Comparison of ENCODE assay signal across 8 cellular contexts in the genomic region with DNA sequence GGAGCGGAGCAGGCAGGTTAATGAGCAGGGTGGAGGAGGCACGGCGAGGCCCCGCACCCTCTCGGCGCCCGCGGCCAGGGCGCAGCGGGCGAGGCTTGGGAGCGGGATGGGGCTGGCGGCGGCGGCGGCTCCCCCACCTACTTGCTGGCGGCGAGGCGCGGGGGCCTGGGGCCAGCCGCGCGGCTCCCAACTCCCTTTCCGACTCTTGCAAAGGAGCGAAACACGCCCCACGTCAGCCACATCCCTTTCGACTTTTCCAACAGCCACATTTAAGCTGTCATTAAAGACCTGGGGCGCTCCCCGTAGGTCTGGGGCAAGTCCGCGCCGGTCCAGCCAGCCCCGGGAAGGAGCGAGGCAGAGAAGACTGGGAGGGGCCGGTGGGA. TPM values are rescaled to one million over a fixed set of nuclear protein-coding genes. Genes with fewer than 3 reads are reported as not detected.
DNase-seq lines count a peak whose midpoint lies in the region; ATAC-seq and TF ChIP-seq lines count a peak whose summit lies in the region.

No MANE protein-coding gene starts in this region.

- peaks cover 6% of the 10 kb centered on the region for H3K4me1 ChIP-seq in parathyroid adenoma

- no peaks in the 10 kb centered on the region for H3K27me3 ChIP-seq in parathyroid adenoma (ENCODE audit: control insufficient read depth, insufficient read depth, low read length)

- peak overlapping the region; percentile 45 for H3K27ac ChIP-seq in parathyroid adenoma

- H3K27ac Mint-ChIP-seq in activated naive CD4-positive, alpha-beta T cell treated with anti-CD3 and anti-CD28 coated beads for 36 hours: no peak overlapping the region
- H3K27ac Mint-ChIP-seq in glutamatergic neuron (ENCODE audit: unreplicated experiment): no peak overlapping the region

- no peaks in the 10 kb centered on the region for H3K9me3 ChIP-seq in parathyroid adenoma (ENCODE audit: control insufficient read depth, low read length)

- peak overlapping the region; percentile 90 for H3K4me2 ChIP-seq in parathyroid adenoma (ENCODE audit: low read length)

- peaks cover 3% of the 10 kb centered on the region for H3K36me3 Mint-ChIP-seq in activated naive CD4-positive, alpha-beta T cell treated with anti-CD3 and anti-CD28 coated beads for 36 hours (ENCODE audit: low read depth)
- no peaks in the 10 kb centered on the region for H3K36me3 Mint-ChIP-seq in glutamatergic neuron (ENCODE audit: unreplicated experiment)

- CTCF ChIA-PET in activated naive CD4-positive, alpha-beta T cell treated with anti-CD3 and anti-CD28 coated beads for 36 hours (lab: Charles Lee): interaction anchor here (0.6 to 1.2 kb wide), 2 partner anchors 53 to 475 kb away, joined by 3 to 4 read pairs; no protein-coding TSS in a partner anchor

- H3K27me3 Mint-ChIP-seq in activated naive CD4-positive, alpha-beta T cell treated with anti-CD3 and anti-CD28 coated beads for 36 hours (ENCODE audit: low read depth): peaks cover 41% of the 10 kb centered on the region
- H3K27me3 Mint-ChIP-seq in glutamatergic neuron (ENCODE audit: unreplicated experiment): peaks cover 28% of the 10 kb centered on the region

- no peak overlapping the region for H3K9ac ChIP-seq in parathyroid adenoma

- no peaks in the 10 kb centered on the region for H3K9me3 Mint-ChIP-seq in activated naive CD4-positive, alpha-beta T cell treated with anti-CD3 and anti-CD28 coated beads for 36 hours
- H3K9me3 Mint-ChIP-seq in glutamatergic neuron (ENCODE audit: unreplicated experiment): peaks cover 16% of the 10 kb centered on the region

- peaks cover 30% of the 10 kb centered on the region for H3K4me1 Mint-ChIP-seq in activated naive CD4-positive, alpha-beta T cell treated with anti-CD3 and anti-CD28 coated beads for 36 hours (ENCODE audit: low read depth)
- peaks cover 7% of the 10 kb centered on the region for H3K4me1 Mint-ChIP-seq in glutamatergic neuron (ENCODE audit: low read depth, unreplicated experiment)

- DNase-seq in NOMO-1 treated with dmso at 0.1 percent for 144 hours (lab: John Stamatoyannopoulos, UW; ENCODE audit: unreplicated experiment): peak; percentile 48
- DNase-seq in NOMO-1 treated with DMSO at 0.1 percent for 48 hours (lab: John Stamatoyannopoulos, UW; ENCODE audit: unreplicated experiment): no peak
- peak; percentile 31 for DNase-seq in LoVo (ENCODE audit: low spot score)
- peak; percentile 38 for DNase-seq in activated naive CD4-positive, alpha-beta T cell treated with anti-CD3 and anti-CD28 coated beads for 36 hours
- DNase-seq in glutamatergic neuron: no peak
- DNase-seq in posterior vena cava (ENCODE audit: low spot score): no peak

- intact Hi-C loops in activated naive CD4-positive, alpha-beta T cell treated with anti-CD3 and anti-CD28 coated beads for 36 hours (cut with micrococcal nuclease): loop anchor here (2.0 kb wide), 3 partner anchors 100 to 322 kb away; partner anchors contain the start of gene TAF4B
- intact Hi-C loops in posterior vena cava (cut with DNase I): loop anchor here in 1 of 2 donors (10.0 kb wide), 1 partner anchor 106 kb away; no protein-coding TSS in a partner anchor

- no peaks in the 10 kb centered on the region for H3K36me3 ChIP-seq in parathyroid adenoma (ENCODE audit: control insufficient read depth, insufficient read depth, low read length)

- no peak for ATAC-seq in activated CD4-positive, CD25-positive, alpha-beta regulatory T cell treated with anti-CD3 and anti-CD28 coated beads, Interleukin-2, amount 50 U/mL, for 24 hours

- H2AFZ ChIP-seq in parathyroid adenoma: peak overlapping the region; percentile 99

- H3K4me3 ChIP-seq in parathyroid adenoma (ENCODE audit: low read depth, low read length): peak overlapping the region; percentile 65

- H3K4me3 Mint-ChIP-seq in activated naive CD4-positive, alpha-beta T cell treated with anti-CD3 and anti-CD28 coated beads for 36 hours: peak overlapping the region; percentile 64
- H3K4me3 Mint-ChIP-seq in glutamatergic neuron (ENCODE audit: unreplicated experiment): peak overlapping the region; percentile 85

- H3K79me2 ChIP-seq in parathyroid adenoma: no peaks in the 10 kb centered on the region

- no peak for TF ChIP-seq CTCF in glutamatergic neuron (IDR thresholded peaks at IDR 0.05; ENCODE audit: partially characterized antibody, unreplicated experiment)
- no peak for TF ChIP-seq CTCF in parathyroid adenoma (IDR thresholded peaks at IDR 0.05)

RNA-seq across cellular contexts. Expression of gene KCTD1, which starts 0.7 kb away (rescaled TPM):
- 1 to 10 TPM; 1.7 to 1.9 TPM for total RNA-seq in activated naive CD4-positive, alpha-beta T cell treated with anti-CD3 and anti-CD28 coated beads for 36 hours
- total RNA-seq in glutamatergic neuron (ENCODE audit: unreplicated experiment) (18.8 TPM), posterior vena cava (1 to 10 TPM; 8.5 to 9.2 TPM)

Comparison
In these comparisons a context has a peak if more than half of its experiments do, and no peak if none do; other contexts are left out.
1. DNase-seq: peak in NOMO-1 treated with dmso at 0.1 percent for 144 hours (single experiment), LoVo (single experiment) and activated naive CD4-positive, alpha-beta T cell treated with anti-CD3 and anti-CD28 coated beads for 36 hours (single experiment); none in NOMO-1 treated with DMSO at 0.1 percent for 48 hours (single experiment), glutamatergic neuron (single experiment) and posterior vena cava (single experiment).